ENCODE assay signal across 1 cellular context in the genomic region with DNA sequence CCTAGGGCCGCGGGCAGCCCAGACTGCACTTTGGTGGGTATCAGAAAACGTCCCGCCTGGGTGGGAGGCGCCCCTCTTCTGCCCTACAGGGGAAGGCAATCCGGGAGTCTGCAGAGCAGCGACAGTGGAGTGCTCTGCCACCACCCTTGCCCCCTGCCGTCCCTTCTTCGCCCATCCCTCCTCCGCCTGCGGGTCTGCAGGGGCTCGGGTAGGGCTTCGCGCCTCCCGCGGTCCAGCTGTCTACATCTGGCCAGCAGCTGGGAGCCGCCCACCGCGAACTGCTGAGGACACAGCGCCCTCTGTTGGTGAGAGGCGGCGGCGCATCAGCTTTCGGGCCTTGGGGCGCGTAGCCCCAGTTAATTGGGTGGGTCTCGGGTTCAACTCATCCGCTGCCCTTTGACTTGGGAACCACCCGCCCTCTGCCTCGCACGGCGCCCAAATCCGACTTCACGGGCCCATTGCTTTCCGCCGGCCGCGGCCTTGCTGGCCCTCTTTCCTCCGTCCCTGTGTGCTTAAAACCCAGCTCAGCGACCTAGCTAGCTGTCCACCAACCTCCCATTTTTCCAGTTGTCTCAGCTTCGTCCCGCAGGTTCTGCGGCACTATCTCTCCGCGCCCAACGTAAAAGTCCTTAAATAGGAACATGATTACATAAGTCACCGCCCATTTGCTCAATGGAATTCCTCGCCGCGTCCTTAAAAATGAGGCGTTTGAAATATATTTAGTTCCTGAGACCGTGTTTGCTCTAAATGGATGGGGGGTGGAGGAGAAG.
TF ChIP-seq lines count a peak whose summit lies in the region.

No MANE protein-coding gene starts in this region.

TF ChIP-seq in WTC11, 78 proteins besides CTCF, POLR2A, EP300 and RAD21 (continued from another document and continues in another):
- peak; percentile 58; the same call in 1 of the 2 replicates for TF ChIP-seq FOXK1 (CRISPR knock-in tag; IDR thresholded peaks at IDR 0.05)
- peak; percentile 65; the same call in 1 of the 2 replicates for TF ChIP-seq ETV6 (CRISPR knock-in tag; IDR thresholded peaks at IDR 0.05)
- no peak for TF ChIP-seq ZNF671 (CRISPR knock-in tag; IDR thresholded peaks at IDR 0.05)
- TF ChIP-seq, protein P1, sequence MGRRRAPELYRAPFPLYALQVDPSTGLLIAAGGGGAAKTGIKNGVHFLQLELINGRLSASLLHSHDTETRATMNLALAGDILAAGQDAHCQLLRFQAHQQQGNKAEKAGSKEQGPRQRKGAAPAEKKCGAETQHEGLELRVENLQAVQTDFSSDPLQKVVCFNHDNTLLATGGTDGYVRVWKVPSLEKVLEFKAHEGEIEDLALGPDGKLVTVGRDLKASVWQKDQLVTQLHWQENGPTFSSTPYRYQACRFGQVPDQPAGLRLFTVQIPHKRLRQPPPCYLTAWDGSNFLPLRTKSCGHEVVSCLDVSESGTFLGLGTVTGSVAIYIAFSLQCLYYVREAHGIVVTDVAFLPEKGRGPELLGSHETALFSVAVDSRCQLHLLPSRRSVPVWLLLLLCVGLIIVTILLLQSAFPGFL (CRISPR knock-in tag; IDR thresholded peaks at IDR 0.05; ENCODE audit: borderline replicate concordance): no peak
- no peak for TF ChIP-seq ATF1 (CRISPR knock-in tag; IDR thresholded peaks at IDR 0.05)
- TF ChIP-seq, protein P2, sequence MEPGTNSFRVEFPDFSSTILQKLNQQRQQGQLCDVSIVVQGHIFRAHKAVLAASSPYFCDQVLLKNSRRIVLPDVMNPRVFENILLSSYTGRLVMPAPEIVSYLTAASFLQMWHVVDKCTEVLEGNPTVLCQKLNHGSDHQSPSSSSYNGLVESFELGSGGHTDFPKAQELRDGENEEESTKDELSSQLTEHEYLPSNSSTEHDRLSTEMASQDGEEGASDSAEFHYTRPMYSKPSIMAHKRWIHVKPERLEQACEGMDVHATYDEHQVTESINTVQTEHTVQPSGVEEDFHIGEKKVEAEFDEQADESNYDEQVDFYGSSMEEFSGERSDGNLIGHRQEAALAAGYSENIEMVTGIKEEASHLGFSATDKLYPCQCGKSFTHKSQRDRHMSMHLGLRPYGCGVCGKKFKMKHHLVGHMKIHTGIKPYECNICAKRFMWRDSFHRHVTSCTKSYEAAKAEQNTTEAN (CRISPR knock-in tag; IDR thresholded peaks at IDR 0.05): 0 out of 2 replicates have a peak, but pooled peaks have one; percentile 24
- TF ChIP-seq CREB1 (CRISPR knock-in tag; IDR thresholded peaks at IDR 0.05): no peak
- no peak for TF ChIP-seq ELF4 (CRISPR knock-in tag; IDR thresholded peaks at IDR 0.05; ENCODE audit: low read depth)
- TF ChIP-seq, protein P3, sequence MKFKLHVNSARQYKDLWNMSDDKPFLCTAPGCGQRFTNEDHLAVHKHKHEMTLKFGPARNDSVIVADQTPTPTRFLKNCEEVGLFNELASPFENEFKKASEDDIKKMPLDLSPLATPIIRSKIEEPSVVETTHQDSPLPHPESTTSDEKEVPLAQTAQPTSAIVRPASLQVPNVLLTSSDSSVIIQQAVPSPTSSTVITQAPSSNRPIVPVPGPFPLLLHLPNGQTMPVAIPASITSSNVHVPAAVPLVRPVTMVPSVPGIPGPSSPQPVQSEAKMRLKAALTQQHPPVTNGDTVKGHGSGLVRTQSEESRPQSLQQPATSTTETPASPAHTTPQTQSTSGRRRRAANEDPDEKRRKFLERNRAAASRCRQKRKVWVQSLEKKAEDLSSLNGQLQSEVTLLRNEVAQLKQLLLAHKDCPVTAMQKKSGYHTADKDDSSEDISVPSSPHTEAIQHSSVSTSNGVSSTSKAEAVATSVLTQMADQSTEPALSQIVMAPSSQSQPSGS (CRISPR knock-in tag; IDR thresholded peaks at IDR 0.05; ENCODE audit: borderline replicate concordance, low read depth): no peak
- TF ChIP-seq, protein P4, sequence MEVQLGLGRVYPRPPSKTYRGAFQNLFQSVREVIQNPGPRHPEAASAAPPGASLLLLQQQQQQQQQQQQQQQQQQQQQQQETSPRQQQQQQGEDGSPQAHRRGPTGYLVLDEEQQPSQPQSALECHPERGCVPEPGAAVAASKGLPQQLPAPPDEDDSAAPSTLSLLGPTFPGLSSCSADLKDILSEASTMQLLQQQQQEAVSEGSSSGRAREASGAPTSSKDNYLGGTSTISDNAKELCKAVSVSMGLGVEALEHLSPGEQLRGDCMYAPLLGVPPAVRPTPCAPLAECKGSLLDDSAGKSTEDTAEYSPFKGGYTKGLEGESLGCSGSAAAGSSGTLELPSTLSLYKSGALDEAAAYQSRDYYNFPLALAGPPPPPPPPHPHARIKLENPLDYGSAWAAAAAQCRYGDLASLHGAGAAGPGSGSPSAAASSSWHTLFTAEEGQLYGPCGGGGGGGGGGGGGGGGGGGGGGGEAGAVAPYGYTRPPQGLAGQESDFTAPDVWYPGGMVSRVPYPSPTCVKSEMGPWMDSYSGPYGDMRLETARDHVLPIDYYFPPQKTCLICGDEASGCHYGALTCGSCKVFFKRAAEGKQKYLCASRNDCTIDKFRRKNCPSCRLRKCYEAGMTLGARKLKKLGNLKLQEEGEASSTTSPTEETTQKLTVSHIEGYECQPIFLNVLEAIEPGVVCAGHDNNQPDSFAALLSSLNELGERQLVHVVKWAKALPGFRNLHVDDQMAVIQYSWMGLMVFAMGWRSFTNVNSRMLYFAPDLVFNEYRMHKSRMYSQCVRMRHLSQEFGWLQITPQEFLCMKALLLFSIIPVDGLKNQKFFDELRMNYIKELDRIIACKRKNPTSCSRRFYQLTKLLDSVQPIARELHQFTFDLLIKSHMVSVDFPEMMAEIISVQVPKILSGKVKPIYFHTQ (CRISPR knock-in tag; IDR thresholded peaks at IDR 0.05): no peak
- no peak for TF ChIP-seq FOXJ3 (CRISPR knock-in tag; IDR thresholded peaks at IDR 0.05; ENCODE audit: borderline replicate concordance)
- TF ChIP-seq NFATC4 (CRISPR knock-in tag; IDR thresholded peaks at IDR 0.05): no peak
- TF ChIP-seq IRF2 (CRISPR knock-in tag; IDR thresholded peaks at IDR 0.05; ENCODE audit: borderline replicate concordance, low read depth): no peak
- TF ChIP-seq, protein P5, sequence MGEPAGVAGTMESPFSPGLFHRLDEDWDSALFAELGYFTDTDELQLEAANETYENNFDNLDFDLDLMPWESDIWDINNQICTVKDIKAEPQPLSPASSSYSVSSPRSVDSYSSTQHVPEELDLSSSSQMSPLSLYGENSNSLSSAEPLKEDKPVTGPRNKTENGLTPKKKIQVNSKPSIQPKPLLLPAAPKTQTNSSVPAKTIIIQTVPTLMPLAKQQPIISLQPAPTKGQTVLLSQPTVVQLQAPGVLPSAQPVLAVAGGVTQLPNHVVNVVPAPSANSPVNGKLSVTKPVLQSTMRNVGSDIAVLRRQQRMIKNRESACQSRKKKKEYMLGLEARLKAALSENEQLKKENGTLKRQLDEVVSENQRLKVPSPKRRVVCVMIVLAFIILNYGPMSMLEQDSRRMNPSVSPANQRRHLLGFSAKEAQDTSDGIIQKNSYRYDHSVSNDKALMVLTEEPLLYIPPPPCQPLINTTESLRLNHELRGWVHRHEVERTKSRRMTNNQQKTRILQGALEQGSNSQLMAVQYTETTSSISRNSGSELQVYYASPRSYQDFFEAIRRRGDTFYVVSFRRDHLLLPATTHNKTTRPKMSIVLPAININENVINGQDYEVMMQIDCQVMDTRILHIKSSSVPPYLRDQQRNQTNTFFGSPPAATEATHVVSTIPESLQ (CRISPR knock-in tag; IDR thresholded peaks at IDR 0.05): no peak
- TF ChIP-seq, protein P6, sequence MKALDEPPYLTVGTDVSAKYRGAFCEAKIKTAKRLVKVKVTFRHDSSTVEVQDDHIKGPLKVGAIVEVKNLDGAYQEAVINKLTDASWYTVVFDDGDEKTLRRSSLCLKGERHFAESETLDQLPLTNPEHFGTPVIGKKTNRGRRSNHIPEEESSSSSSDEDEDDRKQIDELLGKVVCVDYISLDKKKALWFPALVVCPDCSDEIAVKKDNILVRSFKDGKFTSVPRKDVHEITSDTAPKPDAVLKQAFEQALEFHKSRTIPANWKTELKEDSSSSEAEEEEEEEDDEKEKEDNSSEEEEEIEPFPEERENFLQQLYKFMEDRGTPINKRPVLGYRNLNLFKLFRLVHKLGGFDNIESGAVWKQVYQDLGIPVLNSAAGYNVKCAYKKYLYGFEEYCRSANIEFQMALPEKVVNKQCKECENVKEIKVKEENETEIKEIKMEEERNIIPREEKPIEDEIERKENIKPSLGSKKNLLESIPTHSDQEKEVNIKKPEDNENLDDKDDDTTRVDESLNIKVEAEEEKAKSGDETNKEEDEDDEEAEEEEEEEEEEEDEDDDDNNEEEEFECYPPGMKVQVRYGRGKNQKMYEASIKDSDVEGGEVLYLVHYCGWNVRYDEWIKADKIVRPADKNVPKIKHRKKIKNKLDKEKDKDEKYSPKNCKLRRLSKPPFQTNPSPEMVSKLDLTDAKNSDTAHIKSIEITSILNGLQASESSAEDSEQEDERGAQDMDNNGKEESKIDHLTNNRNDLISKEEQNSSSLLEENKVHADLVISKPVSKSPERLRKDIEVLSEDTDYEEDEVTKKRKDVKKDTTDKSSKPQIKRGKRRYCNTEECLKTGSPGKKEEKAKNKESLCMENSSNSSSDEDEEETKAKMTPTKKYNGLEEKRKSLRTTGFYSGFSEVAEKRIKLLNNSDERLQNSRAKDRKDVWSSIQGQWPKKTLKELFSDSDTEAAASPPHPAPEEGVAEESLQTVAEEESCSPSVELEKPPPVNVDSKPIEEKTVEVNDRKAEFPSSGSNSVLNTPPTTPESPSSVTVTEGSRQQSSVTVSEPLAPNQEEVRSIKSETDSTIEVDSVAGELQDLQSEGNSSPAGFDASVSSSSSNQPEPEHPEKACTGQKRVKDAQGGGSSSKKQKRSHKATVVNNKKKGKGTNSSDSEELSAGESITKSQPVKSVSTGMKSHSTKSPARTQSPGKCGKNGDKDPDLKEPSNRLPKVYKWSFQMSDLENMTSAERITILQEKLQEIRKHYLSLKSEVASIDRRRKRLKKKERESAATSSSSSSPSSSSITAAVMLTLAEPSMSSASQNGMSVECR (CRISPR knock-in tag; IDR thresholded peaks at IDR 0.05; ENCODE audit: borderline replicate concordance): no peak; the same call in 1 of the 2 replicates
- TF ChIP-seq, protein P7, sequence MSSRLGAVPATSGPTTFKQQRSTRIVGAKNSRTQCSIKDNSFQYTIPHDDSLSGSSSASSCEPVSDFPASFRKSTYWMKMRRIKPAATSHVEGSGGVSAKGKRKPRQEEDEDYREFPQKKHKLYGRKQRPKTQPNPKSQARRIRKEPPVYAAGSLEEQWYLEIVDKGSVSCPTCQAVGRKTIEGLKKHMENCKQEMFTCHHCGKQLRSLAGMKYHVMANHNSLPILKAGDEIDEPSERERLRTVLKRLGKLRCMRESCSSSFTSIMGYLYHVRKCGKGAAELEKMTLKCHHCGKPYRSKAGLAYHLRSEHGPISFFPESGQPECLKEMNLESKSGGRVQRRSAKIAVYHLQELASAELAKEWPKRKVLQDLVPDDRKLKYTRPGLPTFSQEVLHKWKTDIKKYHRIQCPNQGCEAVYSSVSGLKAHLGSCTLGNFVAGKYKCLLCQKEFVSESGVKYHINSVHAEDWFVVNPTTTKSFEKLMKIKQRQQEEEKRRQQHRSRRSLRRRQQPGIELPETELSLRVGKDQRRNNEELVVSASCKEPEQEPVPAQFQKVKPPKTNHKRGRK (CRISPR knock-in tag; IDR thresholded peaks at IDR 0.05; ENCODE audit: borderline replicate concordance): no peak
- TF ChIP-seq EMX1 (CRISPR knock-in tag; IDR thresholded peaks at IDR 0.05): no peak
- TF ChIP-seq, protein P8, sequence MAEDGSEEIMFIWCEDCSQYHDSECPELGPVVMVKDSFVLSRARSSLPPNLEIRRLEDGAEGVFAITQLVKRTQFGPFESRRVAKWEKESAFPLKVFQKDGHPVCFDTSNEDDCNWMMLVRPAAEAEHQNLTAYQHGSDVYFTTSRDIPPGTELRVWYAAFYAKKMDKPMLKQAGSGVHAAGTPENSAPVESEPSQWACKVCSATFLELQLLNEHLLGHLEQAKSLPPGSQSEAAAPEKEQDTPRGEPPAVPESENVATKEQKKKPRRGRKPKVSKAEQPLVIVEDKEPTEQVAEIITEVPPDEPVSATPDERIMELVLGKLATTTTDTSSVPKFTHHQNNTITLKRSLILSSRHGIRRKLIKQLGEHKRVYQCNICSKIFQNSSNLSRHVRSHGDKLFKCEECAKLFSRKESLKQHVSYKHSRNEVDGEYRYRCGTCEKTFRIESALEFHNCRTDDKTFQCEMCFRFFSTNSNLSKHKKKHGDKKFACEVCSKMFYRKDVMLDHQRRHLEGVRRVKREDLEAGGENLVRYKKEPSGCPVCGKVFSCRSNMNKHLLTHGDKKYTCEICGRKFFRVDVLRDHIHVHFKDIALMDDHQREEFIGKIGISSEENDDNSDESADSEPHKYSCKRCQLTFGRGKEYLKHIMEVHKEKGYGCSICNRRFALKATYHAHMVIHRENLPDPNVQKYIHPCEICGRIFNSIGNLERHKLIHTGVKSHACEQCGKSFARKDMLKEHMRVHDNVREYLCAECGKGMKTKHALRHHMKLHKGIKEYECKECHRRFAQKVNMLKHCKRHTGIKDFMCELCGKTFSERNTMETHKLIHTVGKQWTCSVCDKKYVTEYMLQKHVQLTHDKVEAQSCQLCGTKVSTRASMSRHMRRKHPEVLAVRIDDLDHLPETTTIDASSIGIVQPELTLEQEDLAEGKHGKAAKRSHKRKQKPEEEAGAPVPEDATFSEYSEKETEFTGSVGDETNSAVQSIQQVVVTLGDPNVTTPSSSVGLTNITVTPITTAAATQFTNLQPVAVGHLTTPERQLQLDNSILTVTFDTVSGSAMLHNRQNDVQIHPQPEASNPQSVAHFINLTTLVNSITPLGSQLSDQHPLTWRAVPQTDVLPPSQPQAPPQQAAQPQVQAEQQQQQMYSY (CRISPR knock-in tag; IDR thresholded peaks at IDR 0.05): no peak
- TF ChIP-seq, protein P9, sequence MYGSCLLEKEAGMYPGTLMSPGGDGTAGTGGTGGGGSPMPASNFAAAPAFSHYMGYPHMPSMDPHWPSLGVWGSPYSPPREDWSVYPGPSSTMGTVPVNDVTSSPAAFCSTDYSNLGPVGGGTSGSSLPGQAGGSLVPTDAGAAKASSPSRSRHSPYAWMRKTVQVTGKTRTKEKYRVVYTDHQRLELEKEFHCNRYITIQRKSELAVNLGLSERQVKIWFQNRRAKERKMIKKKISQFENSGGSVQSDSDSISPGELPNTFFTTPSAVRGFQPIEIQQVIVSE (CRISPR knock-in tag; IDR thresholded peaks at IDR 0.05; ENCODE audit: borderline replicate concordance): no peak
- TF ChIP-seq KAT7 (CRISPR knock-in tag; IDR thresholded peaks at IDR 0.05; ENCODE audit: borderline replicate concordance): no peak
